ENCODE assay signal across 20 cellular contexts in genomic region chr17:68298601-68299000, GRCh38. TPM values are rescaled to one million over a fixed set of nuclear protein-coding genes. Genes with fewer than 3 reads are reported as not detected.
DNase-seq lines count a peak whose midpoint lies in the region; ATAC-seq and TF ChIP-seq lines count a peak whose summit lies in the region.
"Had no signal": no experiment of that assay in that cellular context is flagged by ENCODE, and none has a peak within 500 bp of the region (broad histone marks: within the 10 kb centered on the region; RNA-seq: fewer than 3 reads in every experiment).

No MANE protein-coding gene starts in this region.

- H3K4me1 Mint-ChIP-seq in CD14-positive monocyte = peaks cover 60% of the 10 kb centered on the region
- peaks cover 31 to 37% of the 10 kb centered on the region in 2 donors for H3K4me1 Mint-ChIP-seq in effector memory CD8-positive, alpha-beta T cell (ENCODE audit: low read depth in 2 of 2)

- no peak for DNase-seq in CD14-positive monocyte (ENCODE audit: low spot score)
- peak in 1 of 2 experiments; percentile 10 for DNase-seq in HL-60 (ENCODE audit: low read depth in 1 of 2, low spot score in 1 of 2)
- DNase-seq in effector memory CD8-positive, alpha-beta T cell = no peak
- DNase-seq in retina = no peak
- no peak for DNase-seq in MG63
- DNase-seq in NCI-H2081 (lab: John Stamatoyannopoulos, UW) = no peak
- DNase-seq in GM03348 (ENCODE audit: low spot score) = no peak
- DNase-seq: H7, KG1, NCI-H1105, NCI-H146, NCI-H2029, NCI-H2171, NCI-H345, NCI-H524 treated with DMSO at 0.1 percent for 48 hours, SHP77 treated with DMSO at 0.1 percent for 48 hours, SW 1271 had no signal

- intact Hi-C loops in CD14-positive monocyte (cut with micrococcal nuclease) = no loop called here

- H3K27me3 Mint-ChIP-seq in CD14-positive monocyte (ENCODE audit: low read depth in 3 of 3) = peaks cover 0 to 2% (median 0%) of the 10 kb centered on the region in 3 donors
- H3K27me3 Mint-ChIP-seq in effector memory CD8-positive, alpha-beta T cell = no peaks in the 10 kb centered on the region

- H3K9me3 ChIP-seq in MG63 = no peaks in the 10 kb centered on the region

- ATAC-seq in effector memory CD8-positive, alpha-beta T cell (replicated peaks) = no peak

- H3K4me3 ChIP-seq in HL-60 (replicated peaks; ENCODE audit: insufficient read depth, low read length) (no peak overlapping the region), MG63 (no peak overlapping the region)
- H3K4me3 ChIP-seq: SK-N-MC had no signal

- peaks cover 0 to 5% (median 1%) of the 10 kb centered on the region in 7 donors for H3K9me3 Mint-ChIP-seq in CD14-positive monocyte
- no peaks in the 10 kb centered on the region for H3K9me3 Mint-ChIP-seq in effector memory CD8-positive, alpha-beta T cell

- H3K27ac Mint-ChIP-seq in CD14-positive monocyte = peak overlapping the region in 6 of 7 donors; percentile 53 to 97 (median 88)
- H3K27ac Mint-ChIP-seq in effector memory CD8-positive, alpha-beta T cell = peak overlapping the region; percentile 25 to 44

- H3K27ac ChIP-seq in 22Rv1 (peak overlapping the region; percentile 89; the same call in 1 of the 2 replicates), HL-60 (replicated peaks) (peak overlapping the region; percentile 40)
- H3K27ac ChIP-seq: RWPE1, SK-N-MC had no signal

- TF ChIP-seq CTCF in 22Rv1 (IDR thresholded peaks at IDR 0.05) (no peak), CD14-positive monocyte (IDR thresholded peaks at IDR 0.05) (no peak), HL-60 (IDR thresholded peaks at IDR 0.05; ENCODE audit: insufficient read depth, low read length) (no peak)

- H3K36me3 Mint-ChIP-seq in CD14-positive monocyte = peaks cover 6 to 21% of the 10 kb centered on the region in 2 donors
- H3K36me3 Mint-ChIP-seq in effector memory CD8-positive, alpha-beta T cell (ENCODE audit: insufficient read depth) = peaks cover 11% of the 10 kb centered on the region

- no peaks in the 10 kb centered on the region for H3K36me3 ChIP-seq in MG63

- H3K4me3 Mint-ChIP-seq in CD14-positive monocyte = no peak overlapping the region
- no peak overlapping the region for H3K4me3 Mint-ChIP-seq in effector memory CD8-positive, alpha-beta T cell

- H3K27me3 ChIP-seq in HL-60 (ENCODE audit: insufficient read depth, poor library complexity, severe bottlenecking) (no peaks in the 10 kb centered on the region), MG63 (no peaks in the 10 kb centered on the region)

RNA-seq across cellular contexts. Expression of gene ARSG, which starts 7.3 kb away (rescaled TPM):
- 10 to 100 TPM; 15.5 to 19.2 TPM for polyA plus RNA-seq in CD14-positive monocyte
- total RNA-seq in MG63 (2014; rRNA removed; shearing (Covaris generic); ENCODE audit: low replicate concordance) = 2.3 and 3.0 TPM in 2 replicates

RNA-seq across cellular contexts. Expression of gene SLC16A6, which starts 7.7 kb away (rescaled TPM):
- 10 to 100 TPM; 12.3 to 14.0 TPM for polyA plus RNA-seq in CD14-positive monocyte
- total RNA-seq in MG63 (2014; rRNA removed; shearing (Covaris generic); ENCODE audit: low replicate concordance) = 0.79 and 1.9 TPM in 2 replicates

RNA-seq across cellular contexts. Expression of gene AMZ2, which starts 50.8 kb away (rescaled TPM):
- 10 to 100 TPM; 67.2 to 67.6 TPM for polyA plus RNA-seq in CD14-positive monocyte
- total RNA-seq in MG63 (2014; rRNA removed; shearing (Covaris generic); ENCODE audit: low replicate concordance) = 174 and 187 TPM in 2 replicates
